Comparison of ENCODE assay signal across 20 cellular contexts in genomic region chr3:155302476-155302875, GRCh38. TPM values are rescaled to one million over a fixed set of nuclear protein-coding genes. Genes with fewer than 3 reads are reported as not detected.
DNase-seq lines count a peak whose midpoint lies in the region; ATAC-seq and TF ChIP-seq lines count a peak whose summit lies in the region.
"Had no signal": no experiment of that assay in that cellular context is flagged by ENCODE, and none has a peak within 500 bp of the region (broad histone marks: within the 10 kb centered on the region; RNA-seq: fewer than 3 reads in every experiment).

No MANE protein-coding gene starts in this region.

- in situ Hi-C loops in astrocyte of the spinal cord (cut with HindIII; ENCODE audit: low sequenced_read_pairs) = no loop called here

- DNase-seq in HT1080 (ENCODE audit: low read depth) (peak; percentile 68), astrocyte of the spinal cord (ENCODE audit: low read depth, low spot score) (peak; percentile 69), iris pigment epithelial cell (ENCODE audit: low read depth) (peak; percentile 86), RKO (ENCODE audit: low spot score) (no peak), globus pallidus (ENCODE audit: low spot score) (no peak)
- DNase-seq: activated naive CD8-positive, alpha-beta T cell treated with anti-CD3 and anti-CD28 coated beads for 36 hours; activated T-cell treated with anti-CD3 and anti-CD28 coated beads, Interleukin-2, amount 50 U/mL, for 4 hours; heart left ventricle; MG63; NCI-H2029; NCI-H510A treated with DMSO at 0.1 percent for 48 hours; pancreas; stimulated activated naive CD4-positive, alpha-beta T cell; upper lobe of left lung had no signal

- TF ChIP-seq CTCF in astrocyte of the spinal cord (IDR thresholded peaks at IDR 0.05; ENCODE audit: low read depth, low read length) = no peak

- peaks cover 12% of the 10 kb centered on the region for H3K4me1 ChIP-seq in ACC112 (ENCODE audit: control insufficient read depth, insufficient read depth, low read length, unreplicated experiment)
- H3K4me1 ChIP-seq: heart left ventricle, pancreas, upper lobe of left lung had no signal

- no peaks in the 10 kb centered on the region for H3K79me2 ChIP-seq in ACC112 (ENCODE audit: control insufficient read depth, insufficient read depth, low read length, unreplicated experiment)

- no peaks in the 10 kb centered on the region for H3K36me3 ChIP-seq in ACC112 (ENCODE audit: insufficient read depth, low read length)
- H3K36me3 ChIP-seq: heart left ventricle, MG63, pancreas, upper lobe of left lung had no signal

- H3K27me3 ChIP-seq in ACC112 (ENCODE audit: insufficient read depth, low read length) = no peaks in the 10 kb centered on the region
- H3K27me3 ChIP-seq: heart left ventricle, MG63, pancreas, upper lobe of left lung had no signal

- peak overlapping the region; percentile 13 for H2AFZ ChIP-seq in ACC112 (ENCODE audit: low read length, unreplicated experiment)

- ATAC-seq in HG02759 (IDR thresholded peaks at IDR 0.05; ENCODE audit: unreplicated experiment) = no peak
- no peak for ATAC-seq in GM21619 (IDR thresholded peaks at IDR 0.05; ENCODE audit: unreplicated experiment)
- ATAC-seq: activated T-cell treated with anti-CD3 and anti-CD28 coated beads, Interleukin-2, amount 50 U/mL, for 4 hours; heart left ventricle had no signal

- H3K27ac ChIP-seq in ACC112 (ENCODE audit: low read depth, low read length) = peak overlapping the region; percentile 59
- H3K27ac ChIP-seq: heart left ventricle, pancreas, upper lobe of left lung had no signal

- H3K4me3 ChIP-seq in ACC112 (ENCODE audit: low read depth, low read length) = no peak overlapping the region
- no peak overlapping the region for H3K4me3 ChIP-seq in astrocyte of the spinal cord (ENCODE audit: low read depth, low read length)
- H3K4me3 ChIP-seq: heart left ventricle, MG63, pancreas, upper lobe of left lung had no signal

RNA-seq across cellular contexts. Expression of gene STRIT1, which starts 9.0 kb away (rescaled TPM):
- total RNA-seq in HT1080 (2014; rRNA removed; shearing (Covaris generic)) = not detected in 2 replicates
- polyA plus RNA-seq in HT1080 (2015; cell fraction: cytosol; rRNA removed) = not detected in 2 replicates
- not detected in 2 replicates for polyA plus RNA-seq in HT1080 (2015; cell fraction: nucleus; rRNA removed)
- total RNA-seq: activated naive CD8-positive, alpha-beta T cell treated with anti-CD3 and anti-CD28 coated beads for 36 hours; activated T-cell treated with anti-CD3 and anti-CD28 coated beads, Interleukin-2, amount 50 U/mL, for 4 hours; cerebellum; pancreas; SK-MEL-5 had no signal
- polyA plus RNA-seq: keratinocyte had no signal

Comparison
In these comparisons a context has a peak if more than half of its experiments do, and no peak if none do; other contexts are left out.
1. DNase-seq: peak in HT1080 (single experiment), astrocyte of the spinal cord (single experiment) and iris pigment epithelial cell (single experiment); none in RKO (single experiment) and globus pallidus (single experiment).